ENCODE assay signal across 23 cellular contexts in genomic region chr4:86670298-86670697, GRCh38.
DNase-seq lines count a peak whose midpoint lies in the region; ATAC-seq and TF ChIP-seq lines count a peak whose summit lies in the region.
"Had no signal": no experiment of that assay in that cellular context is flagged by ENCODE, and none has a peak within 500 bp of the region (broad histone marks: within the 10 kb centered on the region; RNA-seq: fewer than 3 reads in every experiment).

No MANE protein-coding gene starts in this region.

- H3K4me1 ChIP-seq in RWPE2 (ENCODE audit: insufficient read depth, poor library complexity, severe bottlenecking) (peaks cover 18% of the 10 kb centered on the region), ovary (ENCODE audit: insufficient read depth) (no peaks in the 10 kb centered on the region)

- H3K9me3 ChIP-seq in RWPE2 (ENCODE audit: severe bottlenecking) = no peaks in the 10 kb centered on the region
- H3K9me3 ChIP-seq in ovary = no peaks in the 10 kb centered on the region

- ATAC-seq in RWPE2 (ENCODE audit: low read depth) (no peak), GM18867 (IDR thresholded peaks at IDR 0.05; ENCODE audit: unreplicated experiment) (no peak)
- peak; percentile 80 for ATAC-seq in stimulated activated effector memory CD8-positive, alpha-beta T cell treated with anti-CD3 and anti-CD28 coated beads, Interleukin-12 subunit alpha, Interleukin-12 subunit beta, amount 100 ng/mL, for 72 hours
- ATAC-seq: HepG2, Panc1 had no signal

- H3K9me3 Mint-ChIP-seq in activated CD4-positive, alpha-beta memory T cell treated with anti-CD3 and anti-CD28 coated beads for 36 hours = no peaks in the 10 kb centered on the region
- no peaks in the 10 kb centered on the region for H3K9me3 Mint-ChIP-seq in activated CD4-positive, alpha-beta memory T cell treated with anti-CD3 and anti-CD28 coated beads, Interleukin-2, amount 10 ng/mL, durations not matched to agents 7 days and 5 days
- no peaks in the 10 kb centered on the region for H3K9me3 Mint-ChIP-seq in stimulated activated effector memory CD8-positive, alpha-beta T cell treated with anti-CD3 and anti-CD28 coated beads, Interleukin-12 subunit alpha, Interleukin-12 subunit beta, amount 100 ng/mL, for 72 hours

- 93 to 98% (median 94%) methylated on average over 1 of the region's 1 CpG for WGBS in ovary, 3 donors

- CTCF ChIA-PET in activated CD4-positive, alpha-beta memory T cell treated with anti-CD3 and anti-CD28 coated beads for 36 hours (lab: Charles Lee) = no interaction called here
- CTCF ChIA-PET in activated CD4-positive, alpha-beta memory T cell treated with anti-CD3 and anti-CD28 coated beads, Interleukin-2, amount 10 ng/mL, durations not matched to agents 7 days and 5 days (lab: Charles Lee) = no interaction called here

- H3K36me3 Mint-ChIP-seq in activated CD4-positive, alpha-beta memory T cell treated with anti-CD3 and anti-CD28 coated beads for 36 hours = no peaks in the 10 kb centered on the region
- H3K36me3 Mint-ChIP-seq in activated CD4-positive, alpha-beta memory T cell treated with anti-CD3 and anti-CD28 coated beads, Interleukin-2, amount 10 ng/mL, durations not matched to agents 7 days and 5 days (ENCODE audit: low read depth) = no peaks in the 10 kb centered on the region
- no peaks in the 10 kb centered on the region for H3K36me3 Mint-ChIP-seq in stimulated activated effector memory CD8-positive, alpha-beta T cell treated with anti-CD3 and anti-CD28 coated beads, Interleukin-12 subunit alpha, Interleukin-12 subunit beta, amount 100 ng/mL, for 72 hours
- H3K36me3 Mint-ChIP-seq: CD14-positive monocyte had no signal

- POLR2A ChIA-PET in activated CD4-positive, alpha-beta memory T cell treated with anti-CD3 and anti-CD28 coated beads for 36 hours (lab: Charles Lee) = no interaction called here
- POLR2A ChIA-PET in activated CD4-positive, alpha-beta memory T cell treated with anti-CD3 and anti-CD28 coated beads, Interleukin-2, amount 10 ng/mL, durations not matched to agents 7 days and 5 days (lab: Charles Lee) = no interaction called here

- intact Hi-C loops in activated CD4-positive, alpha-beta memory T cell treated with anti-CD3 and anti-CD28 coated beads for 36 hours (cut with micrococcal nuclease) = no loop called here
- intact Hi-C loops in ovary (cut with DNase I) = no loop called here

- TF ChIP-seq POLR2A in ovary (IDR thresholded peaks at IDR 0.05) = no peak

- no peak for DNase-seq in activated CD4-positive, alpha-beta memory T cell treated with anti-CD3 and anti-CD28 coated beads for 36 hours
- no peak for DNase-seq in activated CD4-positive, alpha-beta memory T cell treated with anti-CD3 and anti-CD28 coated beads, Interleukin-2, amount 10 ng/mL, durations not matched to agents 7 days and 5 days
- DNase-seq in RWPE2 (ENCODE audit: low spot score) = no peak
- no peak for DNase-seq in epithelial cell of prostate (ENCODE audit: low read depth, low spot score)
- no peak for DNase-seq in stimulated activated effector memory CD8-positive, alpha-beta T cell treated with anti-CD3 and anti-CD28 coated beads, Interleukin-12 subunit alpha, Interleukin-12 subunit beta, amount 100 ng/mL, for 72 hours (ENCODE audit: low spot score in 2 of 2)
- no peak for DNase-seq in NCI-H524 treated with DMSO at 0.1 percent for 48 hours (lab: John Stamatoyannopoulos, UW)
- no peak for DNase-seq in ovary
- DNase-seq: 8988T; DMS53; GDM1; KBM-7; NCI-H1092 treated with DMSO at 0.1 percent for 48 hours; NCI-H1436 treated with DMSO at 0.1 percent for 48 hours; NCI-H1930; NCI-H510A treated with DMSO at 0.1 percent for 48 hours; NCI-H774; NK-92 treated with Interleukin-12 subunit alpha and Interleukin-12 subunit beta, amount 100 ng/mL, for 24 hours had no signal

- no peaks in the 10 kb centered on the region for H3K27me3 ChIP-seq in RWPE2 (ENCODE audit: insufficient read depth, poor library complexity, severe bottlenecking)
- H3K27me3 ChIP-seq in ovary = no peaks in the 10 kb centered on the region

- H3K4me3 ChIP-seq in RWPE2 (ENCODE audit: severe bottlenecking) = no peak overlapping the region
- H3K4me3 ChIP-seq in ovary = no peak overlapping the region

- H3K27ac ChIP-seq in RWPE2 (ENCODE audit: poor library complexity, severe bottlenecking) (peak overlapping the region; percentile 33), epithelial cell of prostate (peak overlapping the region; percentile 49), ovary (no peak overlapping the region)
- H3K27ac ChIP-seq: HL-60 had no signal

- peak overlapping the region; percentile 20 for H3K27ac Mint-ChIP-seq in activated CD4-positive, alpha-beta memory T cell treated with anti-CD3 and anti-CD28 coated beads for 36 hours
- H3K27ac Mint-ChIP-seq in activated CD4-positive, alpha-beta memory T cell treated with anti-CD3 and anti-CD28 coated beads, Interleukin-2, amount 10 ng/mL, durations not matched to agents 7 days and 5 days = no peak overlapping the region
- H3K27ac Mint-ChIP-seq in stimulated activated effector memory CD8-positive, alpha-beta T cell treated with anti-CD3 and anti-CD28 coated beads, Interleukin-12 subunit alpha, Interleukin-12 subunit beta, amount 100 ng/mL, for 72 hours = peak overlapping the region; percentile 32
- H3K27ac Mint-ChIP-seq: B cell, CD14-positive monocyte had no signal

- H3K4me1 Mint-ChIP-seq in activated CD4-positive, alpha-beta memory T cell treated with anti-CD3 and anti-CD28 coated beads for 36 hours (ENCODE audit: low read depth) = peaks cover 4% of the 10 kb centered on the region
- peaks cover 3% of the 10 kb centered on the region for H3K4me1 Mint-ChIP-seq in activated CD4-positive, alpha-beta memory T cell treated with anti-CD3 and anti-CD28 coated beads, Interleukin-2, amount 10 ng/mL, durations not matched to agents 7 days and 5 days
- peaks cover 6% of the 10 kb centered on the region for H3K4me1 Mint-ChIP-seq in stimulated activated effector memory CD8-positive, alpha-beta T cell treated with anti-CD3 and anti-CD28 coated beads, Interleukin-12 subunit alpha, Interleukin-12 subunit beta, amount 100 ng/mL, for 72 hours
- H3K4me1 Mint-ChIP-seq: B cell, CD14-positive monocyte had no signal

- no peak for TF ChIP-seq EP300 in ovary (IDR thresholded peaks at IDR 0.05)

- H3K36me3 ChIP-seq in RWPE2 (ENCODE audit: low read depth) = peaks cover 12% of the 10 kb centered on the region; the same call in 1 of the 2 replicates
- H3K36me3 ChIP-seq in ovary = no peaks in the 10 kb centered on the region

- no peaks in the 10 kb centered on the region for H3K27me3 Mint-ChIP-seq in activated CD4-positive, alpha-beta memory T cell treated with anti-CD3 and anti-CD28 coated beads for 36 hours
- no peaks in the 10 kb centered on the region for H3K27me3 Mint-ChIP-seq in activated CD4-positive, alpha-beta memory T cell treated with anti-CD3 and anti-CD28 coated beads, Interleukin-2, amount 10 ng/mL, durations not matched to agents 7 days and 5 days

- no peak for TF ChIP-seq CTCF in RWPE2 (IDR thresholded peaks at IDR 0.05; ENCODE audit: poor library complexity, severe bottlenecking)
- TF ChIP-seq CTCF in ovary (IDR thresholded peaks at IDR 0.05) = no peak

- H3K4me3 Mint-ChIP-seq in activated CD4-positive, alpha-beta memory T cell treated with anti-CD3 and anti-CD28 coated beads for 36 hours = no peak overlapping the region
- H3K4me3 Mint-ChIP-seq in activated CD4-positive, alpha-beta memory T cell treated with anti-CD3 and anti-CD28 coated beads, Interleukin-2, amount 10 ng/mL, durations not matched to agents 7 days and 5 days = no peak overlapping the region
- peak overlapping the region; percentile 16 for H3K4me3 Mint-ChIP-seq in stimulated activated effector memory CD8-positive, alpha-beta T cell treated with anti-CD3 and anti-CD28 coated beads, Interleukin-12 subunit alpha, Interleukin-12 subunit beta, amount 100 ng/mL, for 72 hours
- H3K4me3 Mint-ChIP-seq: B cell, CD14-positive monocyte had no signal

Comparison
In these comparisons a context has a peak if more than half of its experiments do, and no peak if none do; other contexts are left out.
1. H3K27ac ChIP-seq: peak in RWPE2 (single experiment) and epithelial cell of prostate (single experiment); none in ovary (0 of 2).